8 cellular contexts compared by ENCODE assay signal in the genomic region with DNA sequence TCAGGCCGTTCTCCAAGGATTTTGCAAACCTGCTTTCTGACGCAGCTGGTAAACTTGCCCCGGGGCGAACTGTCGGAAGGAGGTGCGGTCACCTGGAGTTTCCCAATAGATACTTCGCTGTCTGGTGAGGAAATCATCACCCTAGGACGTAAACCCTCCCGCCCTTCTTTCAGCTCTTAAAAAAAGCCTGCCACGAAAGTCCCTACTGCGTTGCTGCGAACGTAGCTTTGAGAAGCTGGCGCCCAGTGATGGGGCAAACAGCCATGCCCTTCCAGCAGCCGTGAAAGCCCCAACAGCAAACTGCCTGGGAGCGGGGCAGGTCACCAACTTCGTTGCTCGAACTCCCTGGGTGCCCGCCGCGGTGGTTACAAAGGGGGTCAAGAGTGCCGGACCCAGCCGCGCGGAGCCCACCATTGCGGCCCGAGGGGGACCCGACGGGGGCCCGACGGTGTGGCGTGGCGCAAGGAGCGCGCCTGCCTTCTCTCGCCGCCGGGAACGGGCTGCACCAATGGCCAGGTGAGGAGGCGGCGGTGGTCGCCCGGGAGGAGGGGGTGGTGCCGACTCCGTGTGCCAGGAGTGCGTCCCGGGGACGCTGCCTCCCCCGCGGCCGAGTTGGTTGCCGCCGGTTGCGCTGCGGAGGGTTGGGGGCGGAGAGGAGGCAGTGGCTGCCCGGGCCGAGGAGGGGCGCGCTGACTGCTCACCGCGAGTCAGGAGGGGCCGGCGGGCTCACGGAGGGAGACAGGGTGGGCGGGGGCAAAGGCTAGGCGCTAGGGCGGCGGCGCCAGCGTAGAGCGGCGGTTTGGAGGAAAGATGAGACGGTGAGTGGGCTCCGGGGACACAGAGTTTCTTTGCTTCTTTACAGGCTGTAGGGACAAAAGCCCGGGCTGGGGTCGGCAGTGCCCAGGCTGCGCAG. TPM values are rescaled to one million over a fixed set of nuclear protein-coding genes. Genes with fewer than 3 reads are reported as not detected.
DNase-seq lines count a peak whose midpoint lies in the region; ATAC-seq and TF ChIP-seq lines count a peak whose summit lies in the region.

Gene PHLDB2, plus strand, starts transcription at position 205 of the 913 bp plus-strand sequence. CDS start 24,813 bp downstream, outside the sequence.

- no peaks in the 10 kb centered on the region for H3K9me3 ChIP-seq in HUES64 (ENCODE audit: insufficient read depth, low read depth, low read length)
- no peaks in the 10 kb centered on the region for H3K9me3 ChIP-seq in left ventricle myocardium inferior (replicated peaks)

- peaks cover 43% of the 10 kb centered on the region for H3K4me1 ChIP-seq in HUES64 (ENCODE audit: insufficient read depth, low read length)
- H3K4me1 ChIP-seq in left ventricle myocardium inferior = peaks cover 68% of the 10 kb centered on the region

- H3K27ac ChIP-seq in HUES64 (ENCODE audit: low read depth, low read length) = peak within 1 kb of the TSS; percentile 84
- peak within 1 kb of the TSS; percentile 68 for H3K27ac ChIP-seq in adipose tissue (ENCODE audit: low read depth, low read length)
- H3K27ac ChIP-seq in left ventricle myocardium inferior (replicated peaks) = peak within 1 kb of the TSS; percentile 94

- H3K4me3 ChIP-seq in HUES64 (ENCODE audit: low read length) = peak within 1 kb of the TSS; percentile 72
- H3K4me3 ChIP-seq in left ventricle myocardium inferior = peak within 1 kb of the TSS; percentile 77

- H3K36me3 ChIP-seq in HUES64 (ENCODE audit: insufficient read depth, low read length) (no peaks in the 10 kb centered on the region), left ventricle myocardium inferior (no peaks in the 10 kb centered on the region)

- under 1% methylated on average over 78 of the region's 78 CpGs for WGBS in HUES64
- 1% methylated on average over 78 of the region's 78 CpGs for WGBS in adipose tissue, 3 donors

- DNase-seq in SW 1271 (lab: John Stamatoyannopoulos, UW) = peak; percentile 68 to 83
- DNase-seq in left ventricle myocardium inferior = peak; percentile 87
- peak; percentile 91 for DNase-seq in retina

- TF ChIP-seq CTCF in left ventricle myocardium inferior (IDR thresholded peaks at IDR 0.05; ENCODE audit: borderline replicate concordance) = no peak

- ATAC-seq in GM18907 (IDR thresholded peaks at IDR 0.05; ENCODE audit: unreplicated experiment) (peak; percentile 37), HG02973 (IDR thresholded peaks at IDR 0.05; ENCODE audit: unreplicated experiment) (no peak), HG02884 (IDR thresholded peaks at IDR 0.05; ENCODE audit: unreplicated experiment) (no peak)

- peak within 1 kb of the TSS; percentile 95 for H3K9ac ChIP-seq in HUES64 (ENCODE audit: low read depth, low read length)

- H3K27me3 ChIP-seq in HUES64 (ENCODE audit: insufficient read depth, low read length) (peaks cover 48% of the 10 kb centered on the region), left ventricle myocardium inferior (ENCODE audit: low read depth) (no peaks in the 10 kb centered on the region)

- intact Hi-C loops in left ventricle myocardium inferior (cut with micrococcal nuclease) = no loop called here

RNA-seq across cellular contexts. Expression of gene PHLDB2, which starts in this region (rescaled TPM):
- 37.0 TPM for polyA plus RNA-seq in HUES64 (2013, experiment 1 of 2)
- polyA plus RNA-seq in HUES64 (2013, experiment 2 of 2) = 40.3 TPM
- polyA plus RNA-seq in adipose tissue = 10 to 100 TPM in 2 of 3 donors, 1 to 10 TPM in 1; 7.9 to 84.1 (median 46.4) TPM
- 89.3 TPM for total RNA-seq in left ventricle myocardium inferior
